Comparison of ENCODE assay signal across 1 cellular context in genomic region chr11:679271-680207, GRCh38.
TF ChIP-seq lines count a peak whose summit lies in the region.

No MANE protein-coding gene starts in this region.

TF ChIP-seq in K562, 482 proteins besides CTCF, POLR2A, EP300 and RAD21:
- TF ChIP-seq C11orf30 (IDR thresholded peaks at IDR 0.05; ENCODE audit: low read depth): no peak
- no peak for TF ChIP-seq GTF2B (IDR thresholded peaks at IDR 0.05; ENCODE audit: extremely low read depth, insufficient read length)
- TF ChIP-seq RBFOX2 (IDR thresholded peaks at IDR 0.05; ENCODE audit: low read depth, low read length): 0 out of 2 replicates have a peak, but pooled peaks have one; percentile 13
- no peak for TF ChIP-seq FOXJ3 (CRISPR knock-in tag; IDR thresholded peaks at IDR 0.05)
- no peak for TF ChIP-seq KDM5B (IDR thresholded peaks at IDR 0.05; ENCODE audit: insufficient replicate concordance, low read depth, low read length)
- TF ChIP-seq POLR2G (IDR thresholded peaks at IDR 0.05; ENCODE audit: low read depth, low read length): peak; percentile 41; the same call in 1 of the 2 replicates
